8 cellular contexts compared by ENCODE assay signal in genomic region chr9:68706579-68707201, GRCh38. TPM values are rescaled to one million over a fixed set of nuclear protein-coding genes. Genes with fewer than 3 reads are reported as not detected.
DNase-seq lines count a peak whose midpoint lies in the region; ATAC-seq, FAIRE-seq and TF ChIP-seq lines count a peak whose summit lies in the region.

No MANE protein-coding gene starts in this region.

- no peaks in the 10 kb centered on the region for H3K9me3 ChIP-seq in kidney (ENCODE audit: control insufficient read depth in 1 of 2, low read length in 2 of 2)
- H3K9me3 ChIP-seq in thoracic aorta, result no peaks in the 10 kb centered on the region

- FAIRE-seq in kidney (lab: Jason Lieb, UNC), result no peak

- H3K4me1 ChIP-seq in kidney (ENCODE audit: control insufficient read depth in 1 of 2, insufficient read depth in 1 of 2, low read depth in 1 of 2, low read length in 2 of 2) (peaks cover 0 to 8% of the 10 kb centered on the region in 2 donors), thoracic aorta (ENCODE audit: control insufficient read depth in 1 of 2, low read depth in 2 of 2) (peaks cover 0 to 30% of the 10 kb centered on the region in 2 donors)

- peak; percentile 36 for ATAC-seq in GM21515 (IDR thresholded peaks at IDR 0.05; ENCODE audit: unreplicated experiment)
- no peak for ATAC-seq in thoracic aorta (ENCODE audit: insufficient number of reproducible peaks, low FRiP score, low read depth)

- H3K4me3 ChIP-seq in GM12875 (ENCODE audit: low read depth, low read length), result peak overlapping the region; percentile 91
- H3K4me3 ChIP-seq in kidney (ENCODE audit: low read length in 2 of 2), result peak overlapping the region; percentile 78 to 81
- peak overlapping the region; percentile 68 for H3K4me3 ChIP-seq in thoracic aorta

- H3K27me3 ChIP-seq in thoracic aorta (replicated peaks; ENCODE audit: insufficient read depth), result no peaks in the 10 kb centered on the region

- DNase-seq in NCI-H69 (lab: John Stamatoyannopoulos, UW) (peak; percentile 59), kidney (no peak), thoracic aorta (ENCODE audit: low spot score) (no peak), NCI-H146 treated with DMSO at 0.1 percent for 48 hours (lab: John Stamatoyannopoulos, UW; ENCODE audit: unreplicated experiment) (no peak), NCI-H1092 (lab: John Stamatoyannopoulos, UW) (no peak), ACHN (no peak)

- intact Hi-C loops in kidney (cut with DNase I), result no loop called here

- H3K27ac ChIP-seq in kidney (ENCODE audit: low read depth in 2 of 2, low read length in 2 of 2), result no peak overlapping the region
- H3K27ac ChIP-seq in thoracic aorta, result peak overlapping the region in 1 of 2 donors; percentile 7

- in situ Hi-C loops in ACHN (cut with HindIII; ENCODE audit: low pct_ligation_motif_present, low pct_unique_long_range_greater_than_20kb, low sequenced_read_pairs), result no loop called here

- H3K36me3 ChIP-seq in kidney (ENCODE audit: control insufficient read depth in 1 of 2, insufficient read depth in 2 of 2, low read length in 2 of 2) (no peaks in the 10 kb centered on the region), thoracic aorta (no peaks in the 10 kb centered on the region)

- peak overlapping the region in 1 of 2 donors; percentile 79 for H3K9ac ChIP-seq in kidney (ENCODE audit: low read length in 2 of 2)

- no peak for TF ChIP-seq CTCF in GM12875 (IDR thresholded peaks at IDR 0.05; ENCODE audit: borderline replicate concordance, insufficient read depth, low read depth, low read length)
- TF ChIP-seq CTCF in kidney (IDR thresholded peaks at IDR 0.05; ENCODE audit: borderline replicate concordance, extremely low read depth, insufficient read depth), result no peak
- no peak for TF ChIP-seq CTCF in thoracic aorta (IDR thresholded peaks at IDR 0.05)

RNA-seq across cellular contexts. Expression of gene PIP5K1B, which starts 1.6 kb away (rescaled TPM):
- 10.1 TPM for total RNA-seq in kidney
- 9.4 TPM for polyA plus RNA-seq in kidney (ENCODE audit: insufficient read depth, low read depth, low replicate concordance)
- total RNA-seq in thoracic aorta, result 1 to 10 TPM; 3.9 to 7.1 TPM
